ENCODE assay signal across 9 cellular contexts in the genomic region with DNA sequence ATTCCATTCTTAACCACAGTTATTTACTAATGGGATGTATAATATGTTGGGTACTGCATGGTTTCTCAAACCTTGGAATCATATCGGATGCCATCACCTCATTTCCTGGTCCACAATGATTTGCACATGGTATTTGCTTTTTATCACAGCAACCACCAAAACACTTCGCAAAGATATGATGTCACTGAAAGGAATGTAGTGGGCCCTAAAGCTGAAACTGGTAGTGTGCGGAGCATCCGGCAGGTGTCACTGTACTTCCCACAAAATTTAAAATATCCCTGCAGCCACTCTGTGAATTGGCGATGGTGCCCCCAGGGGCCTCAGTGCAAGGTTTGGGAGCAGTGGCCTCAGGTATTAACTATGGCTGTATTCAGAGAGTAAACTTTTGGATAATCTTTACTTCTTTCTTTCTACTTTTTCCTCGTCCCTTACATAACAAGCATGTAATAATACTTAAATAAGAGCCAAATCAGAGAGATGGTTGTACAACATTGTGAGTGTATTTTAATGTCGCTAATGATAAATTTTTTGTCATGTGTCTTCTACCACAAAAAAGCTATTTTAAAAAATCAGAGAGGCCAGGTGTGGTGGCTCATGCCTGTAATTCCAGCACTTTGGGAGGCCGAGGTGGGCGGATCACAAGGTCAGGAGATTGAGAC.
A peak's percentile ranks its signal among the peaks of the same experiment; 100 is the strongest.
DNase-seq lines count a peak whose midpoint lies in the region; ATAC-seq, FAIRE-seq and TF ChIP-seq lines count a peak whose summit lies in the region.
"Had no signal": no experiment of that assay in that cellular context is flagged by ENCODE, and none has a peak within 500 bp of the region (broad histone marks: within the 10 kb centered on the region; RNA-seq: fewer than 3 reads in every experiment).

No MANE protein-coding gene starts in this region.

- no peaks in the 10 kb centered on the region for H4K20me1 ChIP-seq in HepG2 (ENCODE audit: insufficient read depth, low read length)

- BruUV-seq in MCF 10A (replicated peaks; lab: Mats Ljungman, UMichigan): no TSS peak
- BruUV-seq in HepG2 (replicated peaks; lab: Mats Ljungman, UMichigan): no TSS peak

- no peak overlapping the region for H3K4me2 ChIP-seq in HepG2 (ENCODE audit: low read depth, low read length)

- no peak for TF ChIP-seq POLR2A in HepG2 (IDR thresholded peaks at IDR 0.05; ENCODE audit: insufficient read depth in 1 of 2, low read depth in 2 of 2, low read length in 2 of 2)

- no peak overlapping the region for H3K27ac ChIP-seq in HepG2 (ENCODE audit: extremely low read length, insufficient read depth, low read length)

- CTCF ChIA-PET in activated CD4-positive, alpha-beta T cell treated with anti-CD3 and anti-CD28 coated beads for 36 hours (lab: Charles Lee): interaction anchor here (0.5 to 1.5 kb wide), 2 partner anchors 10 to 597 kb away, joined by 3 to 4 read pairs; no protein-coding TSS in a partner anchor
- CTCF ChIA-PET in MCF 10A (lab: Yijun Ruan, JAX): interaction anchor here (0.6 to 4.4 kb wide), 27 partner anchors 9 to 357 kb away, joined by 3 to 48 read pairs (median 4); no protein-coding TSS in a partner anchor
- CTCF ChIA-PET in HepG2 (lab: Yijun Ruan, JAX; ENCODE audit: low intra/inter-chr PET ratio, low total read pairs): interaction anchor here (1.2 to 1.9 kb wide), 3 partner anchors 21 to 219 kb away, joined by 5 to 11 read pairs (median 5); no protein-coding TSS in a partner anchor

- H3K9me3 ChIP-seq in HepG2 (ENCODE audit: low read length): no peaks in the 10 kb centered on the region

- no peak overlapping the region for H3K9ac ChIP-seq in HepG2 (ENCODE audit: insufficient read depth, low read depth, low read length)

- no peaks in the 10 kb centered on the region; a peak in 1 of 5 replicates for H3K27me3 ChIP-seq in HepG2 (ENCODE audit: control insufficient read depth in 1 of 2, insufficient read depth in 2 of 2, low read length in 2 of 2)

- no peaks in the 10 kb centered on the region for H3K36me3 Mint-ChIP-seq in activated CD4-positive, alpha-beta T cell treated with anti-CD3 and anti-CD28 coated beads for 36 hours (ENCODE audit: low read depth)
- H3K36me3 Mint-ChIP-seq in MCF 10A (ENCODE audit: insufficient read depth, unreplicated experiment): no peaks in the 10 kb centered on the region
- H3K36me3 Mint-ChIP-seq: activated naive CD4-positive, alpha-beta T cell treated with anti-CD3 and anti-CD28 coated beads, Interleukin-2, amount 50 U/mL, for 24 hours had no signal

- H3K36me3 ChIP-seq in HepG2 (replicated peaks in 1 of 2; ENCODE audit: control insufficient read depth in 1 of 2, insufficient read depth in 2 of 2, low read length in 2 of 2): no peaks in the 10 kb centered on the region

- 26% methylated on average over 9 of the region's 9 CpGs for WGBS in HepG2 (ENCODE audit: low lambda C conversion rate)

- no peak overlapping the region for H3K4me3 Mint-ChIP-seq in activated CD4-positive, alpha-beta T cell treated with anti-CD3 and anti-CD28 coated beads for 36 hours
- H3K4me3 Mint-ChIP-seq in MCF 10A (ENCODE audit: unreplicated experiment): no peak overlapping the region
- H3K4me3 Mint-ChIP-seq: activated naive CD4-positive, alpha-beta T cell treated with anti-CD3 and anti-CD28 coated beads, Interleukin-2, amount 50 U/mL, for 24 hours had no signal

- POLR2A ChIA-PET in activated CD4-positive, alpha-beta T cell treated with anti-CD3 and anti-CD28 coated beads for 36 hours (lab: Charles Lee): no interaction called here
- POLR2A ChIA-PET in MCF 10A (lab: Yijun Ruan, JAX) (no interaction called here), HepG2 (lab: Yijun Ruan, JAX) (no interaction called here)

- intact Hi-C loops in activated CD4-positive, alpha-beta T cell treated with anti-CD3 and anti-CD28 coated beads for 36 hours (cut with DNase I, micrococcal nuclease): no loop called here
- intact Hi-C loops in MCF 10A (cut with micrococcal nuclease): loop anchor here (1.0 kb wide), 2 partner anchors 21 to 105 kb away; a partner anchor contains a TSS
- intact Hi-C loops in HepG2 (cut with micrococcal nuclease; ENCODE audit: unreplicated experiment): loop anchor here (1.0 kb wide), 1 partner anchor 21 kb away; no protein-coding TSS in a partner anchor

- H3K79me2 ChIP-seq in HepG2 (ENCODE audit: insufficient read depth, low read length): no peaks in the 10 kb centered on the region

- no peaks in the 10 kb centered on the region for H3K4me1 Mint-ChIP-seq in activated CD4-positive, alpha-beta T cell treated with anti-CD3 and anti-CD28 coated beads for 36 hours
- no peaks in the 10 kb centered on the region for H3K4me1 Mint-ChIP-seq in MCF 10A (ENCODE audit: insufficient read depth, unreplicated experiment)
- H3K4me1 Mint-ChIP-seq: activated naive CD4-positive, alpha-beta T cell treated with anti-CD3 and anti-CD28 coated beads, Interleukin-2, amount 50 U/mL, for 24 hours had no signal

- H3K27ac Mint-ChIP-seq in activated CD4-positive, alpha-beta T cell treated with anti-CD3 and anti-CD28 coated beads for 36 hours: no peak overlapping the region
- no peak overlapping the region for H3K27ac Mint-ChIP-seq in MCF 10A (ENCODE audit: low read depth, unreplicated experiment)
- H3K27ac Mint-ChIP-seq: activated naive CD4-positive, alpha-beta T cell treated with anti-CD3 and anti-CD28 coated beads, Interleukin-2, amount 50 U/mL, for 24 hours had no signal

- FAIRE-seq in HepG2 (lab: Jason Lieb, UNC): peak; percentile 86

- H3K9me3 Mint-ChIP-seq in activated CD4-positive, alpha-beta T cell treated with anti-CD3 and anti-CD28 coated beads for 36 hours (ENCODE audit: low read depth): no peaks in the 10 kb centered on the region
- no peaks in the 10 kb centered on the region for H3K9me3 Mint-ChIP-seq in MCF 10A (ENCODE audit: unreplicated experiment)
- H3K9me3 Mint-ChIP-seq: activated naive CD4-positive, alpha-beta T cell treated with anti-CD3 and anti-CD28 coated beads, Interleukin-2, amount 50 U/mL, for 24 hours had no signal

- H3K27me3 Mint-ChIP-seq in activated CD4-positive, alpha-beta T cell treated with anti-CD3 and anti-CD28 coated beads for 36 hours: peaks cover 19% of the 10 kb centered on the region
- peaks cover 24% of the 10 kb centered on the region for H3K27me3 Mint-ChIP-seq in MCF 10A (ENCODE audit: insufficient read depth, unreplicated experiment)

- no peak overlapping the region for H2AFZ ChIP-seq in HepG2 (ENCODE audit: low read length)

- TF ChIP-seq RAD21 in HepG2 (CRISPR knock-in tag; IDR thresholded peaks at IDR 0.05): 0 out of 2 replicates have a peak, but pooled peaks have one; percentile 12

- TF ChIP-seq CTCF in MCF 10A (IDR thresholded peaks at IDR 0.05; ENCODE audit: unreplicated experiment): peak; percentile 69
- peak; percentile 65 for TF ChIP-seq CTCF in HepG2 (CRISPR knock-in tag; IDR thresholded peaks at IDR 0.05)

- TF ChIP-seq EP300 in HepG2 (IDR thresholded peaks at IDR 0.05; ENCODE audit: low read depth in 2 of 2, low read length in 2 of 2) (no peak), HepG2 (CRISPR knock-in tag; IDR thresholded peaks at IDR 0.05; ENCODE audit: borderline replicate concordance) (no peak)

- DNase-seq in activated CD4-positive, alpha-beta T cell treated with anti-CD3 and anti-CD28 coated beads for 36 hours: peak; percentile 33
- no peak for DNase-seq in activated CD4-positive, alpha-beta T cell treated with anti-CD3 and anti-CD28 coated beads for 4 hours
- DNase-seq in MV-4-11 (lab: John Stamatoyannopoulos, UW) (peak; percentile 15), MCF 10A (ENCODE audit: unreplicated experiment) (peak; percentile 70), HepG2 (ENCODE audit: low spot score) (peak; percentile 70), GDM1 (lab: John Stamatoyannopoulos, UW) (no peak)

- H3K4me1 ChIP-seq in HepG2 (ENCODE audit: insufficient read depth, low read length): no peaks in the 10 kb centered on the region

- H3K4me3 ChIP-seq in HepG2 (replicated peaks in 1 of 3; ENCODE audit: insufficient read depth in 1 of 3, low read depth in 2 of 3, low read length in 3 of 3): no peak overlapping the region

- peak; percentile 55 for ATAC-seq in activated CD4-positive, alpha-beta T cell treated with anti-CD3 and anti-CD28 coated beads for 36 hours
- peak; percentile 90 for ATAC-seq in HepG2
- no peak for ATAC-seq in GM18873 (IDR thresholded peaks at IDR 0.05; ENCODE audit: low FRiP score, unreplicated experiment)
- ATAC-seq in HG03039 (IDR thresholded peaks at IDR 0.05; ENCODE audit: unreplicated experiment): no peak

- in situ Hi-C loops in HepG2 (cut with HindIII; ENCODE audit: extremely low pct_ligation_motif_present, low pct_unique_long_range_greater_than_20kb): no loop called here

TF ChIP-seq in HepG2, 621 proteins besides CTCF, POLR2A, EP300 and RAD21 (continues in another document):
- TF ChIP-seq STAG1 (CRISPR knock-in tag; IDR thresholded peaks at IDR 0.05) (peak; percentile 25), ZNF451 (CRISPR knock-in tag; IDR thresholded peaks at IDR 0.05) (no peak), MYC (CRISPR knock-in tag; IDR thresholded peaks at IDR 0.05; ENCODE audit: borderline replicate concordance) (no peak), CEBPG (CRISPR knock-in tag; IDR thresholded peaks at IDR 0.05) (no peak), ZSCAN22 (CRISPR knock-in tag; IDR thresholded peaks at IDR 0.05) (no peak), SMC3 (IDR thresholded peaks at IDR 0.05; ENCODE audit: low read length) (peak; percentile 60; the same call in 1 of the 2 replicates), SNAPC2 (CRISPR knock-in tag; IDR thresholded peaks at IDR 0.05) (no peak), CBX1 (IDR thresholded peaks at IDR 0.05; ENCODE audit: low read depth) (no peak), FOSL2 (CRISPR knock-in tag; IDR thresholded peaks at IDR 0.05) (0 out of 2 replicates have a peak, but pooled peaks have one; percentile 6), SSRP1 (CRISPR knock-in tag; IDR thresholded peaks at IDR 0.05) (no peak), CEBPB (IDR thresholded peaks at IDR 0.05; ENCODE audit: borderline replicate concordance, low read depth, low read length) (peak; percentile 27; the same call in 1 of the 2 replicates), ZNF547 (CRISPR knock-in tag; IDR thresholded peaks at IDR 0.05) (no peak), TEAD3 (CRISPR knock-in tag; optimal IDR thresholded peaks at IDR 0.05; ENCODE audit: borderline replicate concordance) (peak; percentile 14)
- TF ChIP-seq, protein P1, sequence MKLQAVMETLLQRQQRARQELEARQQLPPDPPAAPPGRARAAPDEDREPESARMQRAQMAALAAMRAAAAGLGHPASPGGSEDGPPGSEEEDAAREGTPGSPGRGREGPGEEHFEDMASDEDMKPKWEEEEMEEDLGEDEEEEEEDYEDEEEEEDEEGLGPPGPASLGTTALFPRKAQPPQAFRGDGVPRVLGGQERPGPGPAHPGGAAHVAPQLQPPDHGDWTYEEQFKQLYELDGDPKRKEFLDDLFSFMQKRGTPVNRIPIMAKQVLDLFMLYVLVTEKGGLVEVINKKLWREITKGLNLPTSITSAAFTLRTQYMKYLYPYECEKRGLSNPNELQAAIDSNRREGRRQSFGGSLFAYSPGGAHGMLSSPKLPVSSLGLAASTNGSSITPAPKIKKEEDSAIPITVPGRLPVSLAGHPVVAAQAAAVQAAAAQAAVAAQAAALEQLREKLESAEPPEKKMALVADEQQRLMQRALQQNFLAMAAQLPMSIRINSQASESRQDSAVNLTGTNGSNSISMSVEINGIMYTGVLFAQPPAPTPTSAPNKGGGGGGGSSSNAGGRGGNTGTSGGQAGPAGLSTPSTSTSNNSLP (IDR thresholded peaks at IDR 0.05; ENCODE audit: low read depth, low read length): peak; percentile 45; the same call in 1 of the 2 replicates

Comparison
In these comparisons a context has a peak if more than half of its experiments do, and no peak if none do; other contexts are left out.
1. DNase-seq: peak in activated CD4-positive, alpha-beta T cell treated with anti-CD3 and anti-CD28 coated beads for 36 hours (single experiment), MV-4-11 (single experiment), MCF 10A (single experiment) and HepG2 (single experiment); none in activated CD4-positive, alpha-beta T cell treated with anti-CD3 and anti-CD28 coated beads for 4 hours (0 of 2) and GDM1 (single experiment).
2. ATAC-seq: peak in activated CD4-positive, alpha-beta T cell treated with anti-CD3 and anti-CD28 coated beads for 36 hours (single experiment) and HepG2 (single experiment); none in GM18873 (single experiment) and HG03039 (single experiment).
3. intact Hi-C loops: an anchor here in MCF 10A (1.0 kb wide) and HepG2 (1.0 kb wide); none called in activated CD4-positive, alpha-beta T cell treated with anti-CD3 and anti-CD28 coated beads for 36 hours.